8 cellular contexts compared by ENCODE assay signal in the genomic region with DNA sequence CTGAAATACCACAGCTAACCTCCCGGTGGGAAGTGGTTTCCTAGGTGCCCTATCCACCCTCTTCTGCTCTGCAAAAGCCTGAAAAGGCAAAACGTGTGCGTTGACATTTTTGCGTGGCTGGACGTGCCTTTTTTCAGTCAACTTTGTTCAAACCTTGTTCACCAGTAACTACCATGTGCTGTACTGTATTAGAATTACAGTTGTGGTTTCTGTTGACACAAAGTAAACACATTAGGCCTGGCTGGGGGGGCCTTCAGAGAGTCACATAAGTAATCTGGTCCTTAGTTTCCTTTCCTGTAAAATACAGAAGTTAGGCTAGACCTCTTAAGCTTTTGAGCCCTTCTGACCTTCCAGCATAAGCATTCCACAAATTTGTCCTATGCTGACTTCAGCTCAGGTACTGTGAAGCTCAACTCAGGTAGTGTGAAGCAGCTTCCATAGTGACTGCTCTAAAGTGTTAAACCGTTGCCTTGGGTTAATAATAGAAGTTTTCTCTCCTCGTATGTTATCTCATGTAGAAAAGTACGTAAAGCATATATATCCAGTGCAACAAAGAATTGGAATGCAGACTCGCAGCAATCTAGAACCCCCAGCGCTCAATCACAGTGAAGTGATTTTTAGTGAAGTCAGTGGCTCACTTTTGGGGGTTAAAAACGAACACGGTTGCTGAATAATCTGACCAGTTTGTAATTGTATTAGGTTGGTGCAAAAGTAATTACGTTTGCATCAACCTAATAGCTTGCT. TPM values are rescaled to one million over a fixed set of nuclear protein-coding genes. Genes with fewer than 3 reads are reported as not detected.
DNase-seq lines count a peak whose midpoint lies in the region; ATAC-seq and TF ChIP-seq lines count a peak whose summit lies in the region.

No MANE protein-coding gene starts in this region.

- no peaks in the 10 kb centered on the region for H3K27me3 ChIP-seq in dorsolateral prefrontal cortex

- DNase-seq in ELF-1 (ENCODE audit: low read depth, low spot score) (peak; percentile 35), NOMO-1 treated with DMSO at 0.1 percent for 48 hours (lab: John Stamatoyannopoulos, UW; ENCODE audit: unreplicated experiment) (peak; percentile 58), dorsolateral prefrontal cortex (peak in 1 of 10 donors; percentile 8), KG1 (lab: John Stamatoyannopoulos, UW) (no peak), inferior parietal cortex (ENCODE audit: extremely low spot score) (no peak)
- DNase-seq in stimulated activated CD4-positive, alpha-beta T cell treated with anti-CD3 and anti-CD28 coated beads, Interleukin-1b, Interleukin-23, amount 100 ng/mL, for 48 hours: no peak

- H3K27ac ChIP-seq in dorsolateral prefrontal cortex: peak overlapping the region in 48 of 59 donors; percentile 3 to 100 (median 99)

- peaks cover 64% of the 10 kb centered on the region for H3K36me3 Mint-ChIP-seq in nephron (ENCODE audit: low read depth)

- ATAC-seq in HG02759 (IDR thresholded peaks at IDR 0.05; ENCODE audit: unreplicated experiment): no peak

- TF ChIP-seq CTCF in dorsolateral prefrontal cortex (IDR thresholded peaks at IDR 0.05 in 54 of 56, conservative IDR thresholded peaks at IDR 0.05 in 2 of 56; ENCODE audit: low read depth in 1 of 56, partially characterized antibody in 56 of 56) (no peak), nephron (IDR thresholded peaks at IDR 0.05; ENCODE audit: unreplicated experiment in 3 of 3) (no peak)

- peaks cover 69% of the 10 kb centered on the region for H3K4me1 Mint-ChIP-seq in nephron

- peak overlapping the region; percentile 93 to 97 (median 94) for H3K4me3 Mint-ChIP-seq in nephron

- no peaks in the 10 kb centered on the region for H3K9me3 Mint-ChIP-seq in nephron

- no peaks in the 10 kb centered on the region for H3K27me3 Mint-ChIP-seq in nephron (ENCODE audit: low read depth)

- peak overlapping the region; percentile 98 to 100 (median 99) for H3K27ac Mint-ChIP-seq in nephron

- H3K4me3 ChIP-seq in dorsolateral prefrontal cortex: peak overlapping the region; percentile 65 to 100 (median 95)

- intact Hi-C loops in dorsolateral prefrontal cortex (cut with DNase I): loop anchor here (5.0 to 10.0 kb wide), 4 partner anchors 37 to 1355 kb away; partner anchors contain the start of genes GAS2L1 (in 2 of the 2), MTFP1 (in 1 of the 2), PITPNB (in 1 of the 2) and THOC5 (in 1 of the 2)

RNA-seq across cellular contexts. Expression of gene EWSR1, which starts 1.8 kb away (rescaled TPM):
- 100 to 1,000 TPM; 167 to 257 (median 211) TPM for total RNA-seq in dorsolateral prefrontal cortex

RNA-seq across cellular contexts. Expression of gene RHBDD3, which starts 2.1 kb away (rescaled TPM):
- 10 to 100 TPM; 20.6 to 54.7 (median 29.2) TPM for total RNA-seq in dorsolateral prefrontal cortex

RNA-seq across cellular contexts. Expression of gene GAS2L1, which starts 36.5 kb away (rescaled TPM):
- 100 to 1,000 TPM in 1 of 120 experiments, 10 to 100 TPM in 119; 33.5 to 139 (median 57.6) TPM for total RNA-seq in dorsolateral prefrontal cortex

RNA-seq across cellular contexts. Expression of gene RASL10A, which starts 45.6 kb away (rescaled TPM):
- total RNA-seq in dorsolateral prefrontal cortex: 10 to 100 TPM in 119 of 120 experiments, 1 to 10 TPM in 1; 8.9 to 47.8 (median 25.3) TPM

Comparison
In these comparisons a context has a peak if more than half of its experiments do, and no peak if none do; other contexts are left out.
1. DNase-seq: peak in ELF-1 (single experiment) and NOMO-1 treated with DMSO at 0.1 percent for 48 hours (single experiment); none in KG1 (single experiment), inferior parietal cortex (single experiment) and stimulated activated CD4-positive, alpha-beta T cell treated with anti-CD3 and anti-CD28 coated beads, Interleukin-1b, Interleukin-23, amount 100 ng/mL, for 48 hours (single experiment).